Comparison of ENCODE assay signal across 1 cellular context in genomic region chr7:24057243-24057642, GRCh38.
TF ChIP-seq lines count a peak whose summit lies in the region.

No MANE protein-coding gene starts in this region.

TF ChIP-seq in HCT116, 20 proteins besides CTCF, POLR2A, EP300 and RAD21:
- no peak for TF ChIP-seq ZFX (IDR thresholded peaks at IDR 0.05)
- TF ChIP-seq, protein P1, sequence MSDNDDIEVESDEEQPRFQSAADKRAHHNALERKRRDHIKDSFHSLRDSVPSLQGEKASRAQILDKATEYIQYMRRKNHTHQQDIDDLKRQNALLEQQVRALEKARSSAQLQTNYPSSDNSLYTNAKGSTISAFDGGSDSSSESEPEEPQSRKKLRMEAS (IDR thresholded peaks at IDR 0.05) = no peak
- TF ChIP-seq CBX3 (IDR thresholded peaks at IDR 0.05; ENCODE audit: low read depth) = no peak
- TF ChIP-seq EGR1 (IDR thresholded peaks at IDR 0.05; ENCODE audit: low read depth) = no peak
- no peak for TF ChIP-seq POLR2AphosphoS5 (IDR thresholded peaks at IDR 0.05; ENCODE audit: low read depth, low read length)
- no peak for TF ChIP-seq ELF1 (IDR thresholded peaks at IDR 0.05; ENCODE audit: borderline replicate concordance, low read depth)
- no peak for TF ChIP-seq FOSL1 (IDR thresholded peaks at IDR 0.05; ENCODE audit: low read depth)
- TF ChIP-seq, protein P2, sequence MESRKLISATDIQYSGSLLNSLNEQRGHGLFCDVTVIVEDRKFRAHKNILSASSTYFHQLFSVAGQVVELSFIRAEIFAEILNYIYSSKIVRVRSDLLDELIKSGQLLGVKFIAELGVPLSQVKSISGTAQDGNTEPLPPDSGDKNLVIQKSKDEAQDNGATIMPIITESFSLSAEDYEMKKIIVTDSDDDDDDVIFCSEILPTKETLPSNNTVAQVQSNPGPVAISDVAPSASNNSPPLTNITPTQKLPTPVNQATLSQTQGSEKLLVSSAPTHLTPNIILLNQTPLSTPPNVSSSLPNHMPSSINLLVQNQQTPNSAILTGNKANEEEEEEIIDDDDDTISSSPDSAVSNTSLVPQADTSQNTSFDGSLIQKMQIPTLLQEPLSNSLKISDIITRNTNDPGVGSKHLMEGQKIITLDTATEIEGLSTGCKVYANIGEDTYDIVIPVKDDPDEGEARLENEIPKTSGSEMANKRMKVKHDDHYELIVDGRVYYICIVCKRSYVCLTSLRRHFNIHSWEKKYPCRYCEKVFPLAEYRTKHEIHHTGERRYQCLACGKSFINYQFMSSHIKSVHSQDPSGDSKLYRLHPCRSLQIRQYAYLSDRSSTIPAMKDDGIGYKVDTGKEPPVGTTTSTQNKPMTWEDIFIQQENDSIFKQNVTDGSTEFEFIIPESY (IDR thresholded peaks at IDR 0.05; ENCODE audit: extremely low read depth, insufficient replicate concordance, low read length) = no peak
- no peak for TF ChIP-seq CEBPB (IDR thresholded peaks at IDR 0.05; ENCODE audit: low read depth)
- no peak for TF ChIP-seq ZNF274 (IDR thresholded peaks at IDR 0.05; ENCODE audit: low read depth, low read length)
- no peak for TF ChIP-seq EZH2 (IDR thresholded peaks at IDR 0.05)
- TF ChIP-seq, protein P3, sequence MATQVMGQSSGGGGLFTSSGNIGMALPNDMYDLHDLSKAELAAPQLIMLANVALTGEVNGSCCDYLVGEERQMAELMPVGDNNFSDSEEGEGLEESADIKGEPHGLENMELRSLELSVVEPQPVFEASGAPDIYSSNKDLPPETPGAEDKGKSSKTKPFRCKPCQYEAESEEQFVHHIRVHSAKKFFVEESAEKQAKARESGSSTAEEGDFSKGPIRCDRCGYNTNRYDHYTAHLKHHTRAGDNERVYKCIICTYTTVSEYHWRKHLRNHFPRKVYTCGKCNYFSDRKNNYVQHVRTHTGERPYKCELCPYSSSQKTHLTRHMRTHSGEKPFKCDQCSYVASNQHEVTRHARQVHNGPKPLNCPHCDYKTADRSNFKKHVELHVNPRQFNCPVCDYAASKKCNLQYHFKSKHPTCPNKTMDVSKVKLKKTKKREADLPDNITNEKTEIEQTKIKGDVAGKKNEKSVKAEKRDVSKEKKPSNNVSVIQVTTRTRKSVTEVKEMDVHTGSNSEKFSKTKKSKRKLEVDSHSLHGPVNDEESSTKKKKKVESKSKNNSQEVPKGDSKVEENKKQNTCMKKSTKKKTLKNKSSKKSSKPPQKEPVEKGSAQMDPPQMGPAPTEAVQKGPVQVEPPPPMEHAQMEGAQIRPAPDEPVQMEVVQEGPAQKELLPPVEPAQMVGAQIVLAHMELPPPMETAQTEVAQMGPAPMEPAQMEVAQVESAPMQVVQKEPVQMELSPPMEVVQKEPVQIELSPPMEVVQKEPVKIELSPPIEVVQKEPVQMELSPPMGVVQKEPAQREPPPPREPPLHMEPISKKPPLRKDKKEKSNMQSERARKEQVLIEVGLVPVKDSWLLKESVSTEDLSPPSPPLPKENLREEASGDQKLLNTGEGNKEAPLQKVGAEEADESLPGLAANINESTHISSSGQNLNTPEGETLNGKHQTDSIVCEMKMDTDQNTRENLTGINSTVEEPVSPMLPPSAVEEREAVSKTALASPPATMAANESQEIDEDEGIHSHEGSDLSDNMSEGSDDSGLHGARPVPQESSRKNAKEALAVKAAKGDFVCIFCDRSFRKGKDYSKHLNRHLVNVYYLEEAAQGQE (IDR thresholded peaks at IDR 0.05; ENCODE audit: low read depth) = no peak
- TF ChIP-seq SP1 (IDR thresholded peaks at IDR 0.05; ENCODE audit: low read depth) = no peak
- TF ChIP-seq EZH2phosphoT487 (IDR thresholded peaks at IDR 0.05; ENCODE audit: borderline replicate concordance) = no peak
- TF ChIP-seq SIN3A (IDR thresholded peaks at IDR 0.05; ENCODE audit: low read depth) = no peak
- TF ChIP-seq TCF7L2 (IDR thresholded peaks at IDR 0.05; ENCODE audit: borderline replicate concordance, extremely low read depth, insufficient read depth, insufficient read length) = no peak
- TF ChIP-seq SRF (IDR thresholded peaks at IDR 0.05; ENCODE audit: low read depth) = no peak
- no peak for TF ChIP-seq JUND (IDR thresholded peaks at IDR 0.05)
TF ChIP-seq in HCT116: peak in this region for 0.
